Comparison of ENCODE assay signal across 1 cellular context in genomic region chr1:2451744-2452582, GRCh38.
TF ChIP-seq lines count a peak whose summit lies in the region.

No MANE protein-coding gene starts in this region.

TF ChIP-seq in SK-N-SH, 30 proteins besides CTCF, POLR2A, EP300 and RAD21 (continued from another document):
- TF ChIP-seq YY1 (IDR thresholded peaks at IDR 0.05; ENCODE audit: low read depth) (no peak), FOSL2 (IDR thresholded peaks at IDR 0.05; ENCODE audit: borderline replicate concordance, low read depth) (peak; percentile 64; the same call in 1 of the 2 replicates), SIN3A (IDR thresholded peaks at IDR 0.05; ENCODE audit: borderline replicate concordance, low read depth, low read length) (peak; percentile 62; the same call in 1 of the 2 replicates), PBX3 (IDR thresholded peaks at IDR 0.05) (peak; percentile 73), TCF12 (IDR thresholded peaks at IDR 0.05) (peak; percentile 57)
- TF ChIP-seq, protein P1, sequence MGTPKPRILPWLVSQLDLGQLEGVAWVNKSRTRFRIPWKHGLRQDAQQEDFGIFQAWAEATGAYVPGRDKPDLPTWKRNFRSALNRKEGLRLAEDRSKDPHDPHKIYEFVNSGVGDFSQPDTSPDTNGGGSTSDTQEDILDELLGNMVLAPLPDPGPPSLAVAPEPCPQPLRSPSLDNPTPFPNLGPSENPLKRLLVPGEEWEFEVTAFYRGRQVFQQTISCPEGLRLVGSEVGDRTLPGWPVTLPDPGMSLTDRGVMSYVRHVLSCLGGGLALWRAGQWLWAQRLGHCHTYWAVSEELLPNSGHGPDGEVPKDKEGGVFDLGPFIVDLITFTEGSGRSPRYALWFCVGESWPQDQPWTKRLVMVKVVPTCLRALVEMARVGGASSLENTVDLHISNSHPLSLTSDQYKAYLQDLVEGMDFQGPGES (IDR thresholded peaks at IDR 0.05; ENCODE audit: low read depth, low read length) = no peak
